Comparison of ENCODE assay signal across 1 cellular context in genomic region chr12:49092086-49092815, GRCh38.
TF ChIP-seq lines count a peak whose summit lies in the region.

No MANE protein-coding gene starts in this region.

TF ChIP-seq in endothelial cell of umbilical vein, 7 proteins besides CTCF, POLR2A, EP300 and RAD21:
- TF ChIP-seq GATA2 (IDR thresholded peaks at IDR 0.05; ENCODE audit: insufficient read depth, insufficient read length, low read depth, low read length) = peak; percentile 84
- no peak for TF ChIP-seq EZH2 (IDR thresholded peaks at IDR 0.05; ENCODE audit: borderline replicate concordance, low read depth, low read length, severe bottlenecking)
TF ChIP-seq in endothelial cell of umbilical vein: peak in this region for 1.
